Comparison of ENCODE assay signal across 12 cellular contexts in the genomic region with DNA sequence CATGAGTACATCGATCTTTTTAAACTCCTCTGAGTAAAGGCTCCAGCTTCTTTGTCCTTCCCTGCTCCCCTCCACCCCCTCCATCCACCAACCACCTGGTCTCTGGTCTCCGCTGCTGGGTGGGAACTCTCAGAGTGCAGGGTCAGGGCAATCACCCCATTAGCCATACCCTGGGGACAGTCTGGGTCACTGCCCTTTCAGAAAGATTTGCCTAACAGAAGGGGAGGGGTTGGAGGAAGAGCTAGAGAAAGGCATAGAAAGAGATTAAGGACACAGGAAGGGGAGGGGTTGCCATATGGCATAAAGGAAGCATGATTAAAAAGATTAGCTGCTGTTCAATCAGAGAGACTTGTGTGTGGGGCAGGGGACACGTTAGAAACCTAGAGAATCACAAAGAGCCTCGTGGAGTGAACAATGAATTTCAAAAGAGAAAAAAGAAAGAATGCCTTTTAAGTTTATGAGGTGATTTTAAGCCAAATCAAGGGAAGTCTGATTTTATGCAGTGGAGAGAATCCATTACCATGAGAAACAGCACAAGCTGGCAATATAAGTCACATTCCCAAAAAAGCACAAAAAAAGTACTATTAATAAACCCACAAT.
DNase-seq lines count a peak whose midpoint lies in the region; ATAC-seq and TF ChIP-seq lines count a peak whose summit lies in the region.
"Had no signal": no experiment of that assay in that cellular context is flagged by ENCODE, and none has a peak within 500 bp of the region (broad histone marks: within the 10 kb centered on the region; RNA-seq: fewer than 3 reads in every experiment).

No MANE protein-coding gene starts in this region.

- no peak overlapping the region for H3K4me3 Mint-ChIP-seq in activated T-helper 2 cell treated with anti-CD3 and anti-CD28 coated beads, Interferon-gamma antibody, Interleukin-2, Interleukin-4, amounts not matched to agents 10 μg/mL and 5 μg/mL and 100 μg/mL, durations not matched to agents 14 hours and 24 hours and 36 hours (ENCODE audit: low read depth)
- H3K4me3 Mint-ChIP-seq: immature natural killer cell had no signal

- no peak overlapping the region for H3K4me2 ChIP-seq in GM23248 (ENCODE audit: unreplicated experiment)

- H2AFZ ChIP-seq in GM23248 = no peak overlapping the region

- no peaks in the 10 kb centered on the region for H3K36me3 Mint-ChIP-seq in activated T-helper 2 cell treated with anti-CD3 and anti-CD28 coated beads, Interferon-gamma antibody, Interleukin-2, Interleukin-4, amounts not matched to agents 10 μg/mL and 5 μg/mL and 100 μg/mL, durations not matched to agents 14 hours and 24 hours and 36 hours (ENCODE audit: low read depth)
- H3K36me3 Mint-ChIP-seq: immature natural killer cell had no signal

- DNase-seq in BE2C = peak; percentile 15
- DNase-seq in activated T-helper 2 cell treated with anti-CD3 and anti-CD28 coated beads, Interferon-gamma antibody, Interleukin-2, Interleukin-4, amounts not matched to agents 10 μg/mL and 5 μg/mL and 100 μg/mL, durations not matched to agents 14 hours and 24 hours and 36 hours (ENCODE audit: low spot score) = no peak
- DNase-seq in NCI-H1048 (lab: John Stamatoyannopoulos, UW) = no peak
- DNase-seq in occipital lobe (lab: John Stamatoyannopoulos, UW) = no peak
- no peak for DNase-seq in HK-2 (ENCODE audit: unreplicated experiment)
- DNase-seq in GM23248 = no peak
- DNase-seq: immature natural killer cell, testis had no signal

- 47 to 50% methylated on average over 4 of the region's 4 CpGs for WGBS in GM23248 (ENCODE audit: low coverage in 1 of 2, low lambda C conversion rate in 2 of 2, missing lambda C conversion rate in 2 of 2), 2 experiments

- H3K27me3 Mint-ChIP-seq in activated T-helper 2 cell treated with anti-CD3 and anti-CD28 coated beads, Interferon-gamma antibody, Interleukin-2, Interleukin-4, amounts not matched to agents 10 μg/mL and 5 μg/mL and 100 μg/mL, durations not matched to agents 14 hours and 24 hours and 36 hours (ENCODE audit: low read depth) = no peaks in the 10 kb centered on the region

- H3K27ac Mint-ChIP-seq in activated T-helper 2 cell treated with anti-CD3 and anti-CD28 coated beads, Interferon-gamma antibody, Interleukin-2, Interleukin-4, amounts not matched to agents 10 μg/mL and 5 μg/mL and 100 μg/mL, durations not matched to agents 14 hours and 24 hours and 36 hours = peak overlapping the region; percentile 55
- H3K27ac Mint-ChIP-seq: immature natural killer cell had no signal

- no peaks in the 10 kb centered on the region for H4K20me1 ChIP-seq in GM23248 (ENCODE audit: insufficient read depth)
- H4K20me1 ChIP-seq: BLaER1 treated with 17β-estradiol and CSF1 and Interleukin-3, amounts not matched to agents 10 nM and 100 nM had no signal

- ATAC-seq in GM19438 (IDR thresholded peaks at IDR 0.05; ENCODE audit: low read depth, unreplicated experiment) = peak; percentile 84
- ATAC-seq in HG03159 (IDR thresholded peaks at IDR 0.05; ENCODE audit: unreplicated experiment) = peak; percentile 60

- no peak overlapping the region for H3K4me3 ChIP-seq in BE2C (ENCODE audit: low read depth, low read length)
- H3K4me3 ChIP-seq in GM23248 = no peak overlapping the region
- H3K4me3 ChIP-seq: BLaER1 treated with 17β-estradiol and CSF1 and Interleukin-3, amounts not matched to agents 10 nM and 100 nM; right lobe of liver; testis had no signal

- no peaks in the 10 kb centered on the region for H3K9me2 ChIP-seq in GM23248 (ENCODE audit: insufficient read depth)

- no peak for TF ChIP-seq CTCF in BE2C (IDR thresholded peaks at IDR 0.05; ENCODE audit: low read depth, low read length)

- H3K4me1 ChIP-seq in BE2C = no peaks in the 10 kb centered on the region
- H3K4me1 ChIP-seq in GM23248 (ENCODE audit: insufficient read depth) = peaks cover 22% of the 10 kb centered on the region
- H3K4me1 ChIP-seq: testis had no signal

- no peaks in the 10 kb centered on the region for H3K9me3 Mint-ChIP-seq in activated T-helper 2 cell treated with anti-CD3 and anti-CD28 coated beads, Interferon-gamma antibody, Interleukin-2, Interleukin-4, amounts not matched to agents 10 μg/mL and 5 μg/mL and 100 μg/mL, durations not matched to agents 14 hours and 24 hours and 36 hours
- H3K9me3 Mint-ChIP-seq: immature natural killer cell had no signal

- H3K9ac ChIP-seq in GM23248 = no peak overlapping the region
- H3K9ac ChIP-seq: BLaER1 treated with 17β-estradiol and CSF1 and Interleukin-3, amounts not matched to agents 10 nM and 100 nM had no signal

- H3K36me3 ChIP-seq in BE2C (no peaks in the 10 kb centered on the region), GM23248 (ENCODE audit: low read depth) (no peaks in the 10 kb centered on the region)
- H3K36me3 ChIP-seq: BLaER1 treated with 17β-estradiol and CSF1 and Interleukin-3, amounts not matched to agents 10 nM and 100 nM; right lobe of liver had no signal

- H3K9me3 ChIP-seq in BE2C (no peaks in the 10 kb centered on the region), GM23248 (ENCODE audit: low read depth) (no peaks in the 10 kb centered on the region)
- H3K9me3 ChIP-seq: right lobe of liver, testis had no signal

- intact Hi-C loops in activated T-helper 2 cell treated with anti-CD3 and anti-CD28 coated beads, Interferon-gamma antibody, Interleukin-2, Interleukin-4, amounts not matched to agents 10 μg/mL and 5 μg/mL and 100 μg/mL, durations not matched to agents 14 hours and 24 hours and 36 hours (cut with micrococcal nuclease) = loop anchor here (10.0 kb wide), 1 partner anchor 466 kb away; a partner anchor contains a TSS

- H3F3A ChIP-seq in GM23248 (ENCODE audit: insufficient read depth) = peaks cover 16% of the 10 kb centered on the region

- in situ Hi-C loops in GM23248 (cut with MboI) = no loop called here

- H3K79me2 ChIP-seq in GM23248 (ENCODE audit: insufficient read depth) = no peaks in the 10 kb centered on the region

- peaks cover 37% of the 10 kb centered on the region for H3K4me1 Mint-ChIP-seq in activated T-helper 2 cell treated with anti-CD3 and anti-CD28 coated beads, Interferon-gamma antibody, Interleukin-2, Interleukin-4, amounts not matched to agents 10 μg/mL and 5 μg/mL and 100 μg/mL, durations not matched to agents 14 hours and 24 hours and 36 hours (ENCODE audit: low read depth)
- H3K4me1 Mint-ChIP-seq: immature natural killer cell had no signal

- no peaks in the 10 kb centered on the region for H3K27me3 ChIP-seq in BE2C
- no peaks in the 10 kb centered on the region for H3K27me3 ChIP-seq in GM23248 (replicated peaks; ENCODE audit: insufficient read depth)
- H3K27me3 ChIP-seq: testis had no signal

- no peak overlapping the region for H3K27ac ChIP-seq in GM23248
- H3K27ac ChIP-seq: testis had no signal
